8 cellular contexts compared by ENCODE assay signal in the genomic region with DNA sequence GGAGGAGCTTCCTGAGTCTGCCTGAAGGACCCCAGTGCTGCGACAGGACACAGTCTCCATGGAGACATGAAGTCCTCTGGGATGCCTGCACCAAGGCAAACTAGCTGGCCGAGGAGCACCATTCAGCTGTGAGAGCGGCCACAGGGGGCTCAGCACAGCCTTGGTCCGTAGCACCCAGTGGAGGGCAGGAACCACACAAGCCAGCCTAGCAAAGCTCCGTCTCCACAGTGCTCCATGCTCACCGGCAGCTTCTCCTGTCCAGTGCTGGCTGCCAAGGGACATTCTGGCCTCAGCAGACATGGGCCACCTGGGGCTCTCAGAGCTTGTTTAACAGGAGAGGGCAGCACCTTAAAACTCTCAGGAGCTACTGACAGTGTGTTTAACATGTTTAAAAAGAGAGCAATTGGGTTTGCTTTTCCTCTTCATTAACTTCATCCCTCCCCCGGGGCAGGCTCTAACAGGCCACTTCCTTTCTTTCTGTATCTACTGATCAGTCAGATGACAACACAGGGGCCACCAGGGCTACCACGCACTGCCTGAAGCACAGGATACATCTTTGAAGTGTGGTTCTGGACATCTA. TPM values are rescaled to one million over a fixed set of nuclear protein-coding genes. Genes with fewer than 3 reads are reported as not detected.
A peak's percentile ranks its signal among the peaks of the same experiment; 100 is the strongest.
DNase-seq lines count a peak whose midpoint lies in the region; ATAC-seq lines count a peak whose summit lies in the region.

No MANE protein-coding gene starts in this region.

- H3K27ac Mint-ChIP-seq in immature natural killer cell: peak overlapping the region; percentile 76 to 92 (median 90)

- ATAC-seq in HG02943 (IDR thresholded peaks at IDR 0.05; ENCODE audit: low read depth, unreplicated experiment): peak; percentile 57
- ATAC-seq in HG02571 (IDR thresholded peaks at IDR 0.05; ENCODE audit: unreplicated experiment): no peak

- peaks cover 40 to 56% of the 10 kb centered on the region in 2 donors for H3K4me1 Mint-ChIP-seq in immature natural killer cell

- peaks cover 2 to 40% (median 26%) of the 10 kb centered on the region in 3 donors for H3K27me3 Mint-ChIP-seq in immature natural killer cell (ENCODE audit: low read depth in 3 of 3)

- H3K9me3 Mint-ChIP-seq in immature natural killer cell: no peaks in the 10 kb centered on the region

- peak overlapping the region; percentile 33 to 64 (median 58) for H3K4me3 Mint-ChIP-seq in immature natural killer cell

- H3K36me3 Mint-ChIP-seq in immature natural killer cell: peaks cover 9 to 29% (median 28%) of the 10 kb centered on the region in 3 donors

- peak; percentile 14 for DNase-seq in activated effector memory CD4-positive, alpha-beta T cell treated with Interleukin-2 at 50 U/mL for 16 hours
- no peak for DNase-seq in activated effector memory CD4-positive, alpha-beta T cell treated with anti-CD3 and anti-CD28 coated beads, Interleukin-2, amount 50 U/mL, for 16 hours
- DNase-seq in SK-N-DZ (ENCODE audit: low spot score) (peak; percentile 42), immature natural killer cell (peak in 2 of 3 donors; percentile 32 to 45), T1000 (lab: John Stamatoyannopoulos, UW) (no peak)
- no peak for DNase-seq in activated CD4-positive, CD25-positive, alpha-beta regulatory T cell (lab: John Stamatoyannopoulos, UW)

RNA-seq across cellular contexts. Expression of gene SECISBP2, which starts 57.0 kb away (rescaled TPM):
- 58.2 and 58.9 TPM in 2 replicates for polyA plus RNA-seq in SK-N-DZ (2014; cell fraction: cytosol; rRNA removed)
- polyA plus RNA-seq in SK-N-DZ (2014; cell fraction: nucleus; rRNA removed): 77.3 and 101 TPM in 2 replicates
- 10 to 100 TPM in 1 of 3 donors, 1 to 10 TPM in 2; 3.9 to 16.4 (median 9.7) TPM for polyA plus RNA-seq in immature natural killer cell

Comparison
In these comparisons a context has a peak if more than half of its experiments do, and no peak if none do; other contexts are left out.
1. DNase-seq: peak in activated effector memory CD4-positive, alpha-beta T cell treated with Interleukin-2 at 50 U/mL for 16 hours (single experiment), SK-N-DZ (single experiment) and immature natural killer cell (2 of 3); none in activated effector memory CD4-positive, alpha-beta T cell treated with anti-CD3 and anti-CD28 coated beads, Interleukin-2, amount 50 U/mL, for 16 hours (single experiment), T1000 (single experiment) and activated CD4-positive, CD25-positive, alpha-beta regulatory T cell (0 of 4).